Comparison of ENCODE assay signal across 31 cellular contexts in the genomic region with DNA sequence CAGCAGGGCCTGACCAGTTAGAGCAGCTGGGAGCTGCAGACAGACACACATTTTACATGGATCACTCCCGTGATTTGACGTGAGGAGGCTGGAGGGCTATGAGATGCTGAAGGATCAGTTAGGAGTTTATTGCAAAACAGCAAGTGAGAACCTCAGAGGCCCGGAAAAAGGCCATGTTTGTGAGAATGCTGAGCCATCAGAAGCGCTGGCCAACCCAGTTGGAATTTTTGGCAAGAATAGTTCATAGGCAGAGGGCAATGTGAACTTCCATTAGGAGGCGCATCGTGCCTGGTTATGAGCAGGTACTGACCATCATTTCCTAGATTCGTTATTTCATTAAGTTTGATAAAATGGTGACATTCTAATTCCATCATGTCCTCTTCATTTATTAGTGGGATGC.
"Had no signal": no experiment of that assay in that cellular context is flagged by ENCODE, and none has a peak within 500 bp of the region (broad histone marks: within the 10 kb centered on the region; RNA-seq: fewer than 3 reads in every experiment).

No MANE protein-coding gene starts in this region.

- H3K79me2 ChIP-seq: parathyroid adenoma had no signal

- H2AFZ ChIP-seq: parathyroid adenoma had no signal

- H3K9me3 Mint-ChIP-seq: activated CD4-positive, alpha-beta T cell treated with anti-CD3 and anti-CD28 coated beads, Interleukin-2, amount 10 ng/mL, durations not matched to agents 7 days and 5 days; activated CD8-positive, alpha-beta T cell treated with anti-CD3 and anti-CD28 coated beads for 36 hours; activated naive CD4-positive, alpha-beta T cell treated with anti-CD3 and anti-CD28 coated beads, Interleukin-2, amount 50 U/mL, for 24 hours; activated naive CD8-positive, alpha-beta T cell treated with anti-CD3 and anti-CD28 coated beads, Interleukin-2, amount 50 U/mL, for 24 hours; activated T-helper 2 cell treated with anti-CD3 and anti-CD28 coated beads, Interferon-gamma antibody, Interleukin-2, Interleukin-4, amounts not matched to agents 10 μg/mL and 5 μg/mL and 100 μg/mL, durations not matched to agents 14 hours and 24 hours and 36 hours; dendritic cell treated with granulocyte-macrophage colony-stimulating factor and Interleukin-4, amounts not matched to agents 40 ng/mL and 50 ng/mL, for 4 days; memory B cell; stimulated activated naive B cell treated with anti-CD40 and anti-IgM and Interleukin-4, amounts not matched to agents 10 μg/mL and 1 μg/mL and 100 μg/mL, for 72 hours; WTC11 had no signal

- H3K27me3 ChIP-seq: breast epithelium, esophagus muscularis mucosa, gastroesophageal sphincter, thyroid gland, upper lobe of left lung had no signal

- H3K4me1 ChIP-seq: breast epithelium, esophagus muscularis mucosa, gastroesophageal sphincter, parathyroid adenoma, stomach, thyroid gland, upper lobe of left lung had no signal

- H3K9ac ChIP-seq: parathyroid adenoma had no signal

- H3K27ac Mint-ChIP-seq: activated CD4-positive, alpha-beta T cell treated with anti-CD3 and anti-CD28 coated beads, Interleukin-2, amount 10 ng/mL, durations not matched to agents 7 days and 5 days; activated CD8-positive, alpha-beta T cell treated with anti-CD3 and anti-CD28 coated beads for 36 hours; activated naive CD4-positive, alpha-beta T cell treated with anti-CD3 and anti-CD28 coated beads, Interleukin-2, amount 50 U/mL, for 24 hours; activated naive CD8-positive, alpha-beta T cell treated with anti-CD3 and anti-CD28 coated beads, Interleukin-2, amount 50 U/mL, for 24 hours; activated T-helper 2 cell treated with anti-CD3 and anti-CD28 coated beads, Interferon-gamma antibody, Interleukin-2, Interleukin-4, amounts not matched to agents 10 μg/mL and 5 μg/mL and 100 μg/mL, durations not matched to agents 14 hours and 24 hours and 36 hours; dendritic cell treated with granulocyte-macrophage colony-stimulating factor and Interleukin-4, amounts not matched to agents 40 ng/mL and 50 ng/mL, for 4 days; memory B cell; naive thymus-derived CD4-positive, alpha-beta T cell; stimulated activated naive B cell treated with anti-CD40 and anti-IgM and Interleukin-4, amounts not matched to agents 10 μg/mL and 1 μg/mL and 100 μg/mL, for 72 hours; WTC11 had no signal

- H3K4me3 Mint-ChIP-seq: activated CD4-positive, alpha-beta T cell treated with anti-CD3 and anti-CD28 coated beads, Interleukin-2, amount 10 ng/mL, durations not matched to agents 7 days and 5 days; activated CD8-positive, alpha-beta T cell treated with anti-CD3 and anti-CD28 coated beads for 36 hours; activated naive CD4-positive, alpha-beta T cell treated with anti-CD3 and anti-CD28 coated beads, Interleukin-2, amount 50 U/mL, for 24 hours; activated naive CD8-positive, alpha-beta T cell treated with anti-CD3 and anti-CD28 coated beads, Interleukin-2, amount 50 U/mL, for 24 hours; dendritic cell treated with granulocyte-macrophage colony-stimulating factor and Interleukin-4, amounts not matched to agents 40 ng/mL and 50 ng/mL, for 4 days; memory B cell; naive thymus-derived CD4-positive, alpha-beta T cell; stimulated activated naive B cell treated with anti-CD40 and anti-IgM and Interleukin-4, amounts not matched to agents 10 μg/mL and 1 μg/mL and 100 μg/mL, for 72 hours; WTC11 had no signal

- ATAC-seq: activated CD8-positive, alpha-beta T cell treated with anti-CD3 and anti-CD28 coated beads for 36 hours; activated naive CD8-positive, alpha-beta T cell treated with anti-CD3 and anti-CD28 coated beads, Interleukin-2, amount 50 U/mL, for 24 hours; gastroesophageal sphincter; left colon; naive thymus-derived CD4-positive, alpha-beta T cell; right cardiac atrium; stimulated activated naive B cell treated with anti-CD40 and anti-IgM and Interleukin-4, amounts not matched to agents 10 μg/mL and 1 μg/mL and 100 μg/mL, for 72 hours; WTC11 had no signal

- H3K4me3 ChIP-seq: breast epithelium, esophagus muscularis mucosa, gastroesophageal sphincter, stomach, thyroid gland, upper lobe of left lung had no signal

- DNase-seq: activated CD4-positive, alpha-beta T cell treated with anti-CD3 and anti-CD28 coated beads for 1 hour; activated CD4-positive, alpha-beta T cell treated with anti-CD3 and anti-CD28 coated beads, Interleukin-2, amount 10 ng/mL, durations not matched to agents 7 days and 5 days; activated CD8-positive, alpha-beta T cell treated with anti-CD3 and anti-CD28 coated beads for 36 hours; activated naive CD8-positive, alpha-beta T cell treated with anti-CD3 and anti-CD28 coated beads, Interleukin-2, amount 50 U/mL, for 24 hours; activated T-cell treated with anti-CD3 and anti-CD28 coated beads, Interleukin-2, amount 50 U/mL, for 48 hours; amygdala; central memory CD4-positive, alpha-beta T cell; head of caudate nucleus; hippocampal formation; left colon; midbrain; naive thymus-derived CD4-positive, alpha-beta T cell; nucleus accumbens; right cardiac atrium; stimulated activated CD4-positive, alpha-beta T cell treated with anti-CD3 and anti-CD28 coated beads, Interleukin-15, amount 100 ng/mL, for 24 hours; stimulated activated CD4-positive, alpha-beta T cell treated with anti-CD3 and anti-CD28 coated beads, Interleukin-2, amount 100 ng/mL, for 24 hours; stimulated activated naive B cell treated with anti-CD40 and anti-IgM and Interleukin-4, amounts not matched to agents 10 μg/mL and 1 μg/mL and 100 μg/mL, for 72 hours; stomach; T-helper 2 cell; thyroid gland; upper lobe of left lung had no signal

- H3K4me1 Mint-ChIP-seq: activated CD4-positive, alpha-beta T cell treated with anti-CD3 and anti-CD28 coated beads, Interleukin-2, amount 10 ng/mL, durations not matched to agents 7 days and 5 days; naive thymus-derived CD4-positive, alpha-beta T cell had no signal

- FAIRE-seq: keratinocyte had no signal

- H3K36me3 Mint-ChIP-seq: activated naive CD4-positive, alpha-beta T cell treated with anti-CD3 and anti-CD28 coated beads, Interleukin-2, amount 50 U/mL, for 24 hours; memory B cell; naive thymus-derived CD4-positive, alpha-beta T cell; stimulated activated naive B cell treated with anti-CD40 and anti-IgM and Interleukin-4, amounts not matched to agents 10 μg/mL and 1 μg/mL and 100 μg/mL, for 72 hours; WTC11 had no signal

- H3K9me3 ChIP-seq: breast epithelium, esophagus muscularis mucosa, gastroesophageal sphincter, stomach, thyroid gland, upper lobe of left lung had no signal

- H3K36me3 ChIP-seq: breast epithelium, esophagus muscularis mucosa, gastroesophageal sphincter, stomach, thyroid gland, upper lobe of left lung had no signal

- H3K27ac ChIP-seq: breast epithelium, esophagus muscularis mucosa, gastroesophageal sphincter, parathyroid adenoma, stomach, thyroid gland, upper lobe of left lung had no signal
